In genomic region chr3:24773798-24774197, GRCh38 we compare ENCODE assay signal across 8 cellular contexts.
DNase-seq lines count a peak whose midpoint lies in the region; ATAC-seq and TF ChIP-seq lines count a peak whose summit lies in the region.

No MANE protein-coding gene starts in this region.

- intact Hi-C loops in body of pancreas (cut with DNase I): loop anchor here (10.0 kb wide), 1 partner anchor 811 kb away; no protein-coding TSS in a partner anchor
- intact Hi-C loops in stomach (cut with DNase I; ENCODE audit: low total_unique reads): loop anchor here (10.0 kb wide), 1 partner anchor 821 kb away; no protein-coding TSS in a partner anchor

- WGBS in body of pancreas, 2 donors: 10 to 14% methylated on average over 4 of the region's 4 CpGs
- no CpG with 5 or more reads among the region's 4 CpGs for WGBS in iPS DF 6.9 (ENCODE audit: insufficient coverage, insufficient read length)
- WGBS in stomach, 5 donors: 6 to 16% (median 14%) methylated on average over 4 of the region's 4 CpGs

- no peaks in the 10 kb centered on the region for H3K4me1 ChIP-seq in body of pancreas
- no peaks in the 10 kb centered on the region for H3K4me1 ChIP-seq in iPS DF 6.9 (ENCODE audit: control insufficient read depth, insufficient read depth, low read length)
- H3K4me1 ChIP-seq in stomach: no peaks in the 10 kb centered on the region

- no peak overlapping the region for H3K4me3 ChIP-seq in body of pancreas
- H3K4me3 ChIP-seq in iPS DF 6.9 (ENCODE audit: low read length): no peak overlapping the region
- H3K4me3 ChIP-seq in stomach: no peak overlapping the region

- peak; percentile 88 for ATAC-seq in GM18867 (IDR thresholded peaks at IDR 0.05; ENCODE audit: unreplicated experiment)
- ATAC-seq in HG03432 (IDR thresholded peaks at IDR 0.05; ENCODE audit: unreplicated experiment): peak; percentile 79
- ATAC-seq in body of pancreas: peak; percentile 71

- DNase-seq in C1 segment of cervical spinal cord (lab: John Stamatoyannopoulos, UW) (peak in 11 of 14 donors; percentile 0 to 36 (median 14)), NCI-H774 (lab: John Stamatoyannopoulos, UW) (peak; percentile 66), body of pancreas (peak; percentile 29 to 53 (median 40)), iPS DF 6.9 (ENCODE audit: low read depth, low spot score) (peak; percentile 64), stomach (peak; percentile 37), T1000 (lab: John Stamatoyannopoulos, UW) (no peak)

- peak; percentile 51 to 80 (median 64) for TF ChIP-seq CTCF in body of pancreas (IDR thresholded peaks at IDR 0.05)
- TF ChIP-seq CTCF in stomach (IDR thresholded peaks at IDR 0.05): peak in 5 of 7 experiments; percentile 35 to 63 (median 57)

- no peak for TF ChIP-seq EP300 in stomach (IDR thresholded peaks at IDR 0.05)

- H3K36me3 ChIP-seq in body of pancreas (replicated peaks in 1 of 2; ENCODE audit: insufficient read depth in 1 of 2, low read depth in 2 of 2): no peaks in the 10 kb centered on the region
- H3K36me3 ChIP-seq in iPS DF 6.9 (ENCODE audit: control insufficient read depth, insufficient read depth, low read length): no peaks in the 10 kb centered on the region
- no peaks in the 10 kb centered on the region for H3K36me3 ChIP-seq in stomach

- TF ChIP-seq POLR2A in body of pancreas (IDR thresholded peaks at IDR 0.05) (no peak), stomach (IDR thresholded peaks at IDR 0.05) (no peak)

- H3K27me3 ChIP-seq in body of pancreas: no peaks in the 10 kb centered on the region
- H3K27me3 ChIP-seq in iPS DF 6.9 (ENCODE audit: control insufficient read depth, insufficient read depth, low read length): no peaks in the 10 kb centered on the region
- no peaks in the 10 kb centered on the region for H3K27me3 ChIP-seq in stomach

- H3K9me3 ChIP-seq in body of pancreas: no peaks in the 10 kb centered on the region
- no peaks in the 10 kb centered on the region for H3K9me3 ChIP-seq in iPS DF 6.9 (ENCODE audit: control insufficient read depth, insufficient read depth, low read length)
- no peaks in the 10 kb centered on the region for H3K9me3 ChIP-seq in stomach

- H3K27ac ChIP-seq in body of pancreas (no peak overlapping the region), iPS DF 6.9 (ENCODE audit: low read length) (no peak overlapping the region), stomach (no peak overlapping the region)
